In genomic region chr21:36245649-36246048, GRCh38 we compare ENCODE assay signal across 14 cellular contexts.
"Had no signal": no experiment of that assay in that cellular context is flagged by ENCODE, and none has a peak within 500 bp of the region (broad histone marks: within the 10 kb centered on the region; RNA-seq: fewer than 3 reads in every experiment).

No MANE protein-coding gene starts in this region.

- DNase-seq: activated naive CD4-positive, alpha-beta T cell treated with anti-CD3 and anti-CD28 coated beads for 36 hours; activated naive CD8-positive, alpha-beta T cell treated with anti-CD3 and anti-CD28 coated beads, Interleukin-2, amount 50 U/mL, for 24 hours; activated T-cell treated with anti-CD3 and anti-CD28 coated beads for 4 hours; effector memory CD4-positive, alpha-beta T cell; stimulated activated CD4-positive, alpha-beta T cell treated with anti-CD3 and anti-CD28 coated beads, Interleukin-12 subunit alpha, Interleukin-12 subunit beta, amount 100 ng/mL, for 4 hours; stimulated activated CD4-positive, alpha-beta T cell treated with anti-CD3 and anti-CD28 coated beads, Interleukin-2, amount 100 ng/mL, for 24 hours had no signal

- H3K9me3 ChIP-seq: ascending aorta, stomach, thoracic aorta had no signal

- H3K27ac ChIP-seq: ascending aorta, thoracic aorta had no signal

- H3K4me3 ChIP-seq: ascending aorta, stomach, thoracic aorta had no signal

- FAIRE-seq: bronchial epithelial cell, islet of Langerhans, urothelium cell line had no signal

- H3K27me3 ChIP-seq: ascending aorta, stomach had no signal

- H3K4me1 ChIP-seq: ascending aorta had no signal

- ATAC-seq: activated CD4-positive, CD25-positive, alpha-beta regulatory T cell treated with anti-CD3 and anti-CD28 coated beads, Interleukin-2, amount 50 U/mL, for 24 hours; activated naive CD8-positive, alpha-beta T cell treated with anti-CD3 and anti-CD28 coated beads, Interleukin-2, amount 50 U/mL, for 24 hours; activated T-helper 17 cell treated with anti-CD3 and anti-CD28 coated beads, Interleukin-2, amount 50 U/mL, for 72 hours had no signal
